24 cellular contexts compared by ENCODE assay signal in the genomic region with DNA sequence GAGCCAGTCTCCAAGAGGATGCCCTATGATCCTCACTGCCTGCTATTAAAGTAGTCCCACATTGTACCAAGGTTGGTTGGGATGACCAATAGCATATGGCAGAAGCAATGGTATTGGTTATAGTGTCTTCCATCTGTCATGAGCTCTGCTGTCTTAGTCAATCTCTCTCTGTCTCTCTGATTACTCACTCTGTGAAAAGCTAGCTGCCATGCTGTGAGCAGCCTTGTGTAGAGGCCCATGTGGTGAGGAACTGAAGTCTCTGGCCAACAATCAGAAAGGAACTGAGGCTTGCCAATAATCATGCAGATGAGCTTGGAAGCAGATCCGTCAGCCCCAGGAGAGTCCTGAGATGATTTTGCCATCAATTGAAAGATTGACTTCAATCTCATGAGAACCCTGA.
"Had no signal": no experiment of that assay in that cellular context is flagged by ENCODE, and none has a peak within 500 bp of the region (broad histone marks: within the 10 kb centered on the region; RNA-seq: fewer than 3 reads in every experiment).

No MANE protein-coding gene starts in this region.

- H3K79me2 ChIP-seq: hepatocyte had no signal

- H3K4me3 ChIP-seq: breast epithelium, esophagus muscularis mucosa, hepatocyte, lung, tibial artery had no signal

- H3K27ac Mint-ChIP-seq: dendritic cell treated with granulocyte-macrophage colony-stimulating factor and Interleukin-4, amounts not matched to agents 40 ng/mL and 50 ng/mL, for 4 days had no signal

- H3K27ac ChIP-seq: breast epithelium, esophagus muscularis mucosa, hepatocyte, tibial artery, WERI-Rb-1 had no signal

- DNase-seq: activated CD4-positive, alpha-beta T cell treated with anti-CD3 and anti-CD28 coated beads for 48 hours; activated CD8-positive, alpha-beta memory T cell treated with anti-CD3 and anti-CD28 coated beads for 24 hours; activated CD8-positive, alpha-beta memory T cell treated with anti-CD3 and anti-CD28 coated beads, Interleukin-2, amount 50 U/mL, for 48 hours; activated effector memory CD4-positive, alpha-beta T cell treated with anti-CD3 and anti-CD28 coated beads, Interleukin-2, amount 50 U/mL, for 16 hours; activated naive CD4-positive, alpha-beta T cell treated with anti-CD3 and anti-CD28 coated beads, Interleukin-2, amount 50 U/mL, for 16 hours; activated T-cell treated with anti-CD3 and anti-CD28 coated beads, Interleukin-2, amount 50 U/mL, for 48 hours; aorta; cerebellar nuclear complex; effector CD8-positive, alpha-beta T cell; midbrain; occipital lobe; stimulated activated CD4-positive, alpha-beta T cell treated with anti-CD3 and anti-CD28 coated beads, Interleukin-12 subunit alpha, Interleukin-12 subunit beta, amount 100 ng/mL, for 4 hours; stimulated activated CD4-positive, alpha-beta T cell treated with anti-CD3 and anti-CD28 coated beads, Interleukin-1b, Interleukin-23, amount 100 ng/mL, for 48 hours; stimulated activated CD8-positive, alpha-beta memory T cell treated with anti-CD3 and anti-CD28 coated beads, Interleukin-4, amount 100 ng/mL, for 48 hours; stimulated activated naive CD4-positive, alpha-beta T cell treated with Interleukin-2 at 50 U/mL for 16 hours; substantia nigra; tibial artery; WERI-Rb-1 had no signal

- ATAC-seq: left lobe of liver had no signal

- H3K4me3 Mint-ChIP-seq: dendritic cell treated with granulocyte-macrophage colony-stimulating factor and Interleukin-4, amounts not matched to agents 40 ng/mL and 50 ng/mL, for 4 days had no signal

- H3K9me3 Mint-ChIP-seq: dendritic cell treated with granulocyte-macrophage colony-stimulating factor and Interleukin-4, amounts not matched to agents 40 ng/mL and 50 ng/mL, for 4 days had no signal

- H3K4me2 ChIP-seq: hepatocyte had no signal

- H3K36me3 ChIP-seq: breast epithelium, esophagus muscularis mucosa, tibial artery, WERI-Rb-1 had no signal

- H3K4me1 ChIP-seq: breast epithelium had no signal

- H3K9me3 ChIP-seq: breast epithelium, esophagus muscularis mucosa, tibial artery had no signal

- H3K27me3 ChIP-seq: breast epithelium, hepatocyte, tibial artery had no signal
